ENCODE assay signal across 30 cellular contexts in genomic region chr5:25500635-25501034, GRCh38.
"Had no signal": no experiment of that assay in that cellular context is flagged by ENCODE, and none has a peak within 500 bp of the region (broad histone marks: within the 10 kb centered on the region; RNA-seq: fewer than 3 reads in every experiment).

No MANE protein-coding gene starts in this region.

- H3K27ac ChIP-seq: Peyer's patch, WERI-Rb-1 had no signal

- DNase-seq: activated CD4-positive, alpha-beta T cell treated with anti-CD3 and anti-CD28 coated beads, Interleukin-2, amount 10 ng/mL, durations not matched to agents 24 days and 14 days; activated CD4-positive, alpha-beta T cell treated with anti-CD3 and anti-CD28 coated beads, Interleukin-2, amount 50 U/mL, for 48 hours; activated CD8-positive, alpha-beta memory T cell treated with anti-CD3 and anti-CD28 coated beads, Interleukin-2, amount 50 U/mL, for 4 hours; activated naive CD4-positive, alpha-beta T cell treated with anti-CD3 and anti-CD28 coated beads, Interleukin-2, amount 10 ng/mL, durations not matched to agents 7 days and 5 days; activated naive CD8-positive, alpha-beta T cell treated with anti-CD3 and anti-CD28 coated beads, Interleukin-2, amount 50 U/mL, for 24 hours; activated T-cell treated with anti-CD3 and anti-CD28 coated beads for 4 hours; activated T-cell treated with anti-CD3 and anti-CD28 coated beads, Interleukin-2, amount 50 U/mL, for 4 hours; anterior cingulate cortex; caudate nucleus; cerebellar nuclear complex; MM.1S; MV-4-11; NCI-H1092; NCI-H1436 treated with DMSO at 0.1 percent for 48 hours; NCI-H1694 treated with DMSO at 0.1 percent for 48 hours; NCI-H2029; NCI-H345; NCI-H524 treated with DMSO at 0.1 percent for 48 hours; Peyer's patch; RPMI8226; SHP77 treated with DMSO at 0.1 percent for 48 hours; SW 1271; T-helper 1 cell; T-helper 2 cell; T-helper 9 cell; WERI-Rb-1 had no signal

- H3K4me1 Mint-ChIP-seq: activated CD4-positive, alpha-beta T cell treated with anti-CD3 and anti-CD28 coated beads, Interleukin-2, amount 10 ng/mL, durations not matched to agents 24 days and 14 days; activated naive CD4-positive, alpha-beta T cell treated with anti-CD3 and anti-CD28 coated beads, Interleukin-2, amount 10 ng/mL, durations not matched to agents 7 days and 5 days; activated naive CD8-positive, alpha-beta T cell treated with anti-CD3 and anti-CD28 coated beads, Interleukin-2, amount 50 U/mL, for 24 hours; brain had no signal

- H3K9me3 ChIP-seq: Peyer's patch had no signal

- H3K4me1 ChIP-seq: Peyer's patch had no signal

- H3K36me3 ChIP-seq: Peyer's patch, WERI-Rb-1 had no signal

- ATAC-seq: activated naive CD8-positive, alpha-beta T cell treated with anti-CD3 and anti-CD28 coated beads, Interleukin-2, amount 50 U/mL, for 24 hours; activated T-cell treated with anti-CD3 and anti-CD28 coated beads, Interleukin-2, amount 50 U/mL, for 4 hours; SK-N-SH treated with all-trans-retinoic acid at 6 μM for 48 hours had no signal

- H3K27me3 ChIP-seq: Peyer's patch had no signal

- H3K27me3 Mint-ChIP-seq: activated CD4-positive, alpha-beta T cell treated with anti-CD3 and anti-CD28 coated beads, Interleukin-2, amount 10 ng/mL, durations not matched to agents 24 days and 14 days; activated naive CD4-positive, alpha-beta T cell treated with anti-CD3 and anti-CD28 coated beads, Interleukin-2, amount 10 ng/mL, durations not matched to agents 7 days and 5 days; activated naive CD8-positive, alpha-beta T cell; activated naive CD8-positive, alpha-beta T cell treated with anti-CD3 and anti-CD28 coated beads, Interleukin-2, amount 50 U/mL, for 24 hours; brain had no signal

- H3K36me3 Mint-ChIP-seq: activated naive CD4-positive, alpha-beta T cell treated with anti-CD3 and anti-CD28 coated beads, Interleukin-2, amount 10 ng/mL, durations not matched to agents 7 days and 5 days; activated naive CD8-positive, alpha-beta T cell; brain had no signal

- H3K9me3 Mint-ChIP-seq: activated CD4-positive, alpha-beta T cell treated with anti-CD3 and anti-CD28 coated beads, Interleukin-2, amount 10 ng/mL, durations not matched to agents 24 days and 14 days; activated naive CD4-positive, alpha-beta T cell treated with anti-CD3 and anti-CD28 coated beads, Interleukin-2, amount 10 ng/mL, durations not matched to agents 7 days and 5 days; brain had no signal

- H3K4me3 Mint-ChIP-seq: activated CD4-positive, alpha-beta T cell treated with anti-CD3 and anti-CD28 coated beads, Interleukin-2, amount 10 ng/mL, durations not matched to agents 24 days and 14 days; activated naive CD4-positive, alpha-beta T cell treated with anti-CD3 and anti-CD28 coated beads, Interleukin-2, amount 10 ng/mL, durations not matched to agents 7 days and 5 days; activated naive CD8-positive, alpha-beta T cell; activated naive CD8-positive, alpha-beta T cell treated with anti-CD3 and anti-CD28 coated beads, Interleukin-2, amount 50 U/mL, for 24 hours; activated T-cell treated with anti-CD3 and anti-CD28 coated beads, Interleukin-2, amount 50 U/mL, for 4 hours; activated T-helper 1 cell treated with anti-CD3 and anti-CD28 coated beads, Interleukin-12 subunit alpha, Interleukin-12 subunit beta, Interleukin-2, Interleukin-4 antibody, amounts not matched to agents 30 ng/mL and 10 ng/mL and 1 ng/mL, durations not matched to agents 14 hours and 24 hours and 36 hours; brain had no signal

- H3K4me3 ChIP-seq: Peyer's patch had no signal

- H3K27ac Mint-ChIP-seq: activated CD4-positive, alpha-beta T cell treated with anti-CD3 and anti-CD28 coated beads, Interleukin-2, amount 10 ng/mL, durations not matched to agents 24 days and 14 days; activated naive CD4-positive, alpha-beta T cell treated with anti-CD3 and anti-CD28 coated beads, Interleukin-2, amount 10 ng/mL, durations not matched to agents 7 days and 5 days; activated naive CD8-positive, alpha-beta T cell; activated naive CD8-positive, alpha-beta T cell treated with anti-CD3 and anti-CD28 coated beads, Interleukin-2, amount 50 U/mL, for 24 hours; activated T-helper 1 cell treated with anti-CD3 and anti-CD28 coated beads, Interleukin-12 subunit alpha, Interleukin-12 subunit beta, Interleukin-2, Interleukin-4 antibody, amounts not matched to agents 30 ng/mL and 10 ng/mL and 1 ng/mL, durations not matched to agents 14 hours and 24 hours and 36 hours; brain had no signal
